2 cellular contexts compared by ENCODE assay signal in the genomic region with DNA sequence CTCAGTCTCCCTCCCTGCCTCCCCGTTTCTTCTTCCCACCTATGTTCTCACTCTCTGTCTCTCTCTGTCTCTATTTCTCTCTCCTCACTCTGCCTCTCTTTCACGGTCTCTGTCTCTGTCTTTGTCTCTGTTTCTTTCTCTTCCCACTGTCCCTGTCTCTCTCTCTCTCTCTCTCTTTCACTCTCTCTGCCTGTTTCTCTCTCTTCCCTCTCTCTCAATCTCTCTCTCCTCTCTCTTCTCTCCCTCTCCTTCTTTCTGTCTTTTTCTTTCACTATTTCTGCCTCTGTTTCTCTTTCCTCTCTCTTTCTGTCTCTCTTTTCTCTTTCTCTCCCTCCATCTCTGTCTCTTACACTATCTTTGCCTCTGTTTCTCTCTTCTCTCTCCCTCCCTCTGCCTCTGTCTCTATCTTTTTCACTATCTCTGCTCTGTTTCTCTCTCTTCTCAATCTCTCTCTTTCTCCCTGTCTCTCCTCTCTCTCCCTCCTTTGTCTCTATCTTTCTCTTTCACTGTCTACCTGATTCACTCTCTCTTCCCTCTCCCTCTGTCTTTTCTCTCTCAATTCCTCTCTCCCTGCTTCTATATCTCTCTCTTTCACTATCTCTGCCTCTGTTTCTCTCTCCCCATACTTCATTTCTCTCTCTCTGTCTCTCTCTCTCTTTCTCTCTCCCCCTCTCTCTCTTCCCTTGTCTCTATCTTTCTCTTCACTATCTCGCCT.
TF ChIP-seq lines count a peak whose summit lies in the region.

No MANE protein-coding gene starts in this region.

TF ChIP-seq in HepG2, 621 proteins besides CTCF, POLR2A, EP300 and RAD21:
- TF ChIP-seq, protein P1, sequence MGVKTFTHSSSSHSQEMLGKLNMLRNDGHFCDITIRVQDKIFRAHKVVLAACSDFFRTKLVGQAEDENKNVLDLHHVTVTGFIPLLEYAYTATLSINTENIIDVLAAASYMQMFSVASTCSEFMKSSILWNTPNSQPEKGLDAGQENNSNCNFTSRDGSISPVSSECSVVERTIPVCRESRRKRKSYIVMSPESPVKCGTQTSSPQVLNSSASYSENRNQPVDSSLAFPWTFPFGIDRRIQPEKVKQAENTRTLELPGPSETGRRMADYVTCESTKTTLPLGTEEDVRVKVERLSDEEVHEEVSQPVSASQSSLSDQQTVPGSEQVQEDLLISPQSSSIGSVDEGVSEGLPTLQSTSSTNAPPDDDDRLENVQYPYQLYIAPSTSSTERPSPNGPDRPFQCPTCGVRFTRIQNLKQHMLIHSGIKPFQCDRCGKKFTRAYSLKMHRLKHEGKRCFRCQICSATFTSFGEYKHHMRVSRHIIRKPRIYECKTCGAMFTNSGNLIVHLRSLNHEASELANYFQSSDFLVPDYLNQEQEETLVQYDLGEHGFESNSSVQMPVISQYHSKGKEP (CRISPR knock-in tag; IDR thresholded peaks at IDR 0.05), result no peak
- TF ChIP-seq ATM (IDR thresholded peaks at IDR 0.05; ENCODE audit: borderline replicate concordance), result 0 out of 2 replicates have a peak, but pooled peaks have one; percentile 9

TF ChIP-seq in K562, 482 proteins besides CTCF, POLR2A, EP300 and RAD21 (continues in another document):
- TF ChIP-seq, protein P2, sequence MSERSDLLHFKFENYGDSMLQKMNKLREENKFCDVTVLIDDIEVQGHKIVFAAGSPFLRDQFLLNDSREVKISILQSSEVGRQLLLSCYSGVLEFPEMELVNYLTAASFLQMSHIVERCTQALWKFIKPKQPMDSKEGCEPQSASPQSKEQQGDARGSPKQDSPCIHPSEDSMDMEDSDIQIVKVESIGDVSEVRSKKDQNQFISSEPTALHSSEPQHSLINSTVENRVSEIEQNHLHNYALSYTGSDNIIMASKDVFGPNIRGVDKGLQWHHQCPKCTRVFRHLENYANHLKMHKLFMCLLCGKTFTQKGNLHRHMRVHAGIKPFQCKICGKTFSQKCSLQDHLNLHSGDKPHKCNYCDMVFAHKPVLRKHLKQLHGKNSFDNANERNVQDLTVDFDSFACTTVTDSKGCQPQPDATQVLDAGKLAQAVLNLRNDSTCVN (CRISPR knock-in tag; IDR thresholded peaks at IDR 0.05), result 0 out of 2 replicates have a peak, but pooled peaks have one; percentile 64
- TF ChIP-seq, protein P3, sequence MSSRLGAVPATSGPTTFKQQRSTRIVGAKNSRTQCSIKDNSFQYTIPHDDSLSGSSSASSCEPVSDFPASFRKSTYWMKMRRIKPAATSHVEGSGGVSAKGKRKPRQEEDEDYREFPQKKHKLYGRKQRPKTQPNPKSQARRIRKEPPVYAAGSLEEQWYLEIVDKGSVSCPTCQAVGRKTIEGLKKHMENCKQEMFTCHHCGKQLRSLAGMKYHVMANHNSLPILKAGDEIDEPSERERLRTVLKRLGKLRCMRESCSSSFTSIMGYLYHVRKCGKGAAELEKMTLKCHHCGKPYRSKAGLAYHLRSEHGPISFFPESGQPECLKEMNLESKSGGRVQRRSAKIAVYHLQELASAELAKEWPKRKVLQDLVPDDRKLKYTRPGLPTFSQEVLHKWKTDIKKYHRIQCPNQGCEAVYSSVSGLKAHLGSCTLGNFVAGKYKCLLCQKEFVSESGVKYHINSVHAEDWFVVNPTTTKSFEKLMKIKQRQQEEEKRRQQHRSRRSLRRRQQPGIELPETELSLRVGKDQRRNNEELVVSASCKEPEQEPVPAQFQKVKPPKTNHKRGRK (tag; IDR thresholded peaks at IDR 0.05), result peak; percentile 95
- TF ChIP-seq, protein P4, sequence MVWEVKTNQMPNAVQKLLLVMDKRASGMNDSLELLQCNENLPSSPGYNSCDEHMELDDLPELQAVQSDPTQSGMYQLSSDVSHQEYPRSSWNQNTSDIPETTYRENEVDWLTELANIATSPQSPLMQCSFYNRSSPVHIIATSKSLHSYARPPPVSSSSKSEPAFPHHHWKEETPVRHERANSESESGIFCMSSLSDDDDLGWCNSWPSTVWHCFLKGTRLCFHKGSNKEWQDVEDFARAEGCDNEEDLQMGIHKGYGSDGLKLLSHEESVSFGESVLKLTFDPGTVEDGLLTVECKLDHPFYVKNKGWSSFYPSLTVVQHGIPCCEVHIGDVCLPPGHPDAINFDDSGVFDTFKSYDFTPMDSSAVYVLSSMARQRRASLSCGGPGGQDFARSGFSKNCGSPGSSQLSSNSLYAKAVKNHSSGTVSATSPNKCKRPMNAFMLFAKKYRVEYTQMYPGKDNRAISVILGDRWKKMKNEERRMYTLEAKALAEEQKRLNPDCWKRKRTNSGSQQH (CRISPR knock-in tag; IDR thresholded peaks at IDR 0.05), result 0 out of 2 replicates have a peak, but pooled peaks have one; percentile 32
- TF ChIP-seq, protein P5, sequence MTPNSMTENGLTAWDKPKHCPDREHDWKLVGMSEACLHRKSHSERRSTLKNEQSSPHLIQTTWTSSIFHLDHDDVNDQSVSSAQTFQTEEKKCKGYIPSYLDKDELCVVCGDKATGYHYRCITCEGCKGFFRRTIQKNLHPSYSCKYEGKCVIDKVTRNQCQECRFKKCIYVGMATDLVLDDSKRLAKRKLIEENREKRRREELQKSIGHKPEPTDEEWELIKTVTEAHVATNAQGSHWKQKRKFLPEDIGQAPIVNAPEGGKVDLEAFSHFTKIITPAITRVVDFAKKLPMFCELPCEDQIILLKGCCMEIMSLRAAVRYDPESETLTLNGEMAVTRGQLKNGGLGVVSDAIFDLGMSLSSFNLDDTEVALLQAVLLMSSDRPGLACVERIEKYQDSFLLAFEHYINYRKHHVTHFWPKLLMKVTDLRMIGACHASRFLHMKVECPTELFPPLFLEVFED (CRISPR knock-in tag; conservative IDR thresholded peaks at IDR 0.05), result 0 out of 2 replicates have a peak, but pooled peaks have one; percentile 29
- TF ChIP-seq SNRNP70 (optimal IDR thresholded peaks at IDR 0.05; ENCODE audit: low read depth, low read length) (no peak), ZNF584 (CRISPR knock-in tag; IDR thresholded peaks at IDR 0.05; ENCODE audit: low read depth) (no peak), ZZZ3 (IDR thresholded peaks at IDR 0.05) (no peak), ZSCAN32 (CRISPR knock-in tag; IDR thresholded peaks at IDR 0.05) (no peak), ZNF436 (CRISPR knock-in tag; IDR thresholded peaks at IDR 0.05) (no peak), EZH2 (IDR thresholded peaks at IDR 0.05; ENCODE audit: borderline replicate concordance, low read depth, low read length) (no peak), MAFK (IDR thresholded peaks at IDR 0.05; ENCODE audit: low read length) (no peak), ZNF695 (CRISPR knock-in tag; IDR thresholded peaks at IDR 0.05) (no peak), ZNF232 (CRISPR knock-in tag; IDR thresholded peaks at IDR 0.05) (no peak), GATAD2B (IDR thresholded peaks at IDR 0.05; ENCODE audit: borderline replicate concordance) (no peak), SRSF1 (IDR thresholded peaks at IDR 0.05; ENCODE audit: low read depth, low read length) (no peak), PHF21A (IDR thresholded peaks at IDR 0.05; ENCODE audit: borderline replicate concordance, low read depth) (no peak), ELF2 (CRISPR knock-in tag; IDR thresholded peaks at IDR 0.05) (no peak)
- TF ChIP-seq, protein P6, sequence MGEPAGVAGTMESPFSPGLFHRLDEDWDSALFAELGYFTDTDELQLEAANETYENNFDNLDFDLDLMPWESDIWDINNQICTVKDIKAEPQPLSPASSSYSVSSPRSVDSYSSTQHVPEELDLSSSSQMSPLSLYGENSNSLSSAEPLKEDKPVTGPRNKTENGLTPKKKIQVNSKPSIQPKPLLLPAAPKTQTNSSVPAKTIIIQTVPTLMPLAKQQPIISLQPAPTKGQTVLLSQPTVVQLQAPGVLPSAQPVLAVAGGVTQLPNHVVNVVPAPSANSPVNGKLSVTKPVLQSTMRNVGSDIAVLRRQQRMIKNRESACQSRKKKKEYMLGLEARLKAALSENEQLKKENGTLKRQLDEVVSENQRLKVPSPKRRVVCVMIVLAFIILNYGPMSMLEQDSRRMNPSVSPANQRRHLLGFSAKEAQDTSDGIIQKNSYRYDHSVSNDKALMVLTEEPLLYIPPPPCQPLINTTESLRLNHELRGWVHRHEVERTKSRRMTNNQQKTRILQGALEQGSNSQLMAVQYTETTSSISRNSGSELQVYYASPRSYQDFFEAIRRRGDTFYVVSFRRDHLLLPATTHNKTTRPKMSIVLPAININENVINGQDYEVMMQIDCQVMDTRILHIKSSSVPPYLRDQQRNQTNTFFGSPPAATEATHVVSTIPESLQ (CRISPR knock-in tag; IDR thresholded peaks at IDR 0.05), result no peak
- TF ChIP-seq, protein P7, sequence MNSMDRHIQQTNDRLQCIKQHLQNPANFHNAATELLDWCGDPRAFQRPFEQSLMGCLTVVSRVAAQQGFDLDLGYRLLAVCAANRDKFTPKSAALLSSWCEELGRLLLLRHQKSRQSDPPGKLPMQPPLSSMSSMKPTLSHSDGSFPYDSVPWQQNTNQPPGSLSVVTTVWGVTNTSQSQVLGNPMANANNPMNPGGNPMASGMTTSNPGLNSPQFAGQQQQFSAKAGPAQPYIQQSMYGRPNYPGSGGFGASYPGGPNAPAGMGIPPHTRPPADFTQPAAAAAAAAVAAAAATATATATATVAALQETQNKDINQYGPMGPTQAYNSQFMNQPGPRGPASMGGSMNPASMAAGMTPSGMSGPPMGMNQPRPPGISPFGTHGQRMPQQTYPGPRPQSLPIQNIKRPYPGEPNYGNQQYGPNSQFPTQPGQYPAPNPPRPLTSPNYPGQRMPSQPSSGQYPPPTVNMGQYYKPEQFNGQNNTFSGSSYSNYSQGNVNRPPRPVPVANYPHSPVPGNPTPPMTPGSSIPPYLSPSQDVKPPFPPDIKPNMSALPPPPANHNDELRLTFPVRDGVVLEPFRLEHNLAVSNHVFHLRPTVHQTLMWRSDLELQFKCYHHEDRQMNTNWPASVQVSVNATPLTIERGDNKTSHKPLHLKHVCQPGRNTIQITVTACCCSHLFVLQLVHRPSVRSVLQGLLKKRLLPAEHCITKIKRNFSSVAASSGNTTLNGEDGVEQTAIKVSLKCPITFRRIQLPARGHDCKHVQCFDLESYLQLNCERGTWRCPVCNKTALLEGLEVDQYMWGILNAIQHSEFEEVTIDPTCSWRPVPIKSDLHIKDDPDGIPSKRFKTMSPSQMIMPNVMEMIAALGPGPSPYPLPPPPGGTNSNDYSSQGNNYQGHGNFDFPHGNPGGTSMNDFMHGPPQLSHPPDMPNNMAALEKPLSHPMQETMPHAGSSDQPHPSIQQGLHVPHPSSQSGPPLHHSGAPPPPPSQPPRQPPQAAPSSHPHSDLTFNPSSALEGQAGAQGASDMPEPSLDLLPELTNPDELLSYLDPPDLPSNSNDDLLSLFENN (IDR thresholded peaks at IDR 0.05; ENCODE audit: low read depth in 2 of 2, low read length in 2 of 2), result no peak
- TF ChIP-seq, protein P8, sequence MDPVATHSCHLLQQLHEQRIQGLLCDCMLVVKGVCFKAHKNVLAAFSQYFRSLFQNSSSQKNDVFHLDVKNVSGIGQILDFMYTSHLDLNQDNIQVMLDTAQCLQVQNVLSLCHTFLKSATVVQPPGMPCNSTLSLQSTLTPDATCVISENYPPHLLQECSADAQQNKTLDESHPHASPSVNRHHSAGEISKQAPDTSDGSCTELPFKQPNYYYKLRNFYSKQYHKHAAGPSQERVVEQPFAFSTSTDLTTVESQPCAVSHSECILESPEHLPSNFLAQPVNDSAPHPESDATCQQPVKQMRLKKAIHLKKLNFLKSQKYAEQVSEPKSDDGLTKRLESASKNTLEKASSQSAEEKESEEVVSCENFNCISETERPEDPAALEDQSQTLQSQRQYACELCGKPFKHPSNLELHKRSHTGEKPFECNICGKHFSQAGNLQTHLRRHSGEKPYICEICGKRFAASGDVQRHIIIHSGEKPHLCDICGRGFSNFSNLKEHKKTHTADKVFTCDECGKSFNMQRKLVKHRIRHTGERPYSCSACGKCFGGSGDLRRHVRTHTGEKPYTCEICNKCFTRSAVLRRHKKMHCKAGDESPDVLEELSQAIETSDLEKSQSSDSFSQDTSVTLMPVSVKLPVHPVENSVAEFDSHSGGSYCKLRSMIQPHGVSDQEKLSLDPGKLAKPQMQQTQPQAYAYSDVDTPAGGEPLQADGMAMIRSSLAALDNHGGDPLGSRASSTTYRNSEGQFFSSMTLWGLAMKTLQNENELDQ (CRISPR knock-in tag; IDR thresholded peaks at IDR 0.05; ENCODE audit: borderline replicate concordance), result no peak
- TF ChIP-seq, protein P9, sequence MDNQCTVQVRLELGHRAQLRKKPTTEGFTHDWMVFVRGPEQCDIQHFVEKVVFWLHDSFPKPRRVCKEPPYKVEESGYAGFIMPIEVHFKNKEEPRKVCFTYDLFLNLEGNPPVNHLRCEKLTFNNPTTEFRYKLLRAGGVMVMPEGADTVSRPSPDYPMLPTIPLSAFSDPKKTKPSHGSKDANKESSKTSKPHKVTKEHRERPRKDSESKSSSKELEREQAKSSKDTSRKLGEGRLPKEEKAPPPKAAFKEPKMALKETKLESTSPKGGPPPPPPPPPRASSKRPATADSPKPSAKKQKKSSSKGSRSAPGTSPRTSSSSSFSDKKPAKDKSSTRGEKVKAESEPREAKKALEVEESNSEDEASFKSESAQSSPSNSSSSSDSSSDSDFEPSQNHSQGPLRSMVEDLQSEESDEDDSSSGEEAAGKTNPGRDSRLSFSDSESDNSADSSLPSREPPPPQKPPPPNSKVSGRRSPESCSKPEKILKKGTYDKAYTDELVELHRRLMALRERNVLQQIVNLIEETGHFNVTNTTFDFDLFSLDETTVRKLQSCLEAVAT (IDR thresholded peaks at IDR 0.05), result no peak
